Comparison of ENCODE assay signal across 7 cellular contexts in the genomic region with DNA sequence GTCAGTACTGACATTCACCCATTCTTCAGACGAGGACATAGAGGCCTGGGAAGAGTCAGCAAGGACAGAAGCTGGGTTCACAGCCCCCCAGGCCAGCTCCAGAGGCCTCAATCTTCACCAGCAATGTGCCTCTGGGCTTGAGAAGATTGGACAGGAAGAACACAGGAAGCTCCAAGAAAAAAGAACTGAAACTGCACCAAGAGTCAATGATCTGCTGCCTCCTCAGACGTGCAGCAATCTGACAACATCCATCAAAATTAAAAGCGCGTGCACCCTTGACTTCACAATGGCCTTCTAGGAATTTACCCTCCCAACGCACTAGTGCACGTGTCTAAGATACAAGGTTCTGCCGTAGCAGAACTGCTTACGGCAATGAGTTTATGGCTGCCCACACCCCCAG. TPM values are rescaled to one million over a fixed set of nuclear protein-coding genes. Genes with fewer than 3 reads are reported as not detected.
"Had no signal": no experiment of that assay in that cellular context is flagged by ENCODE, and none has a peak within 500 bp of the region (broad histone marks: within the 10 kb centered on the region; RNA-seq: fewer than 3 reads in every experiment).

No MANE protein-coding gene starts in this region.

RNA-seq across cellular contexts. Expression of a gene that starts 38.0 kb away (rescaled TPM):
- total RNA-seq: activated CD8-positive, alpha-beta memory T cell treated with anti-CD3 and anti-CD28 coated beads, Interleukin-2, amount 10 ng/mL, durations not matched to agents 7 days and 5 days; activated CD8-positive, alpha-beta T cell treated with anti-CD3 and anti-CD28 coated beads, Interleukin-2, amount 10 ng/mL, durations not matched to agents 7 days and 5 days; activated T-helper 2 cell treated with anti-CD3 and anti-CD28 coated beads, Interferon-gamma antibody, Interleukin-2, Interleukin-4, amounts not matched to agents 10 μg/mL and 5 μg/mL and 100 μg/mL, durations not matched to agents 14 hours and 24 hours and 36 hours; aorta; astrocyte; cardiac muscle cell; T-helper 1 cell treated with Interleukin-12 subunit alpha and Interleukin-12 subunit beta and Interleukin-4 antibody, amounts not matched to agents 30 ng/mL and 1 ng/mL, for 36 hours had no signal
